Comparison of ENCODE assay signal across 9 cellular contexts in the genomic region with DNA sequence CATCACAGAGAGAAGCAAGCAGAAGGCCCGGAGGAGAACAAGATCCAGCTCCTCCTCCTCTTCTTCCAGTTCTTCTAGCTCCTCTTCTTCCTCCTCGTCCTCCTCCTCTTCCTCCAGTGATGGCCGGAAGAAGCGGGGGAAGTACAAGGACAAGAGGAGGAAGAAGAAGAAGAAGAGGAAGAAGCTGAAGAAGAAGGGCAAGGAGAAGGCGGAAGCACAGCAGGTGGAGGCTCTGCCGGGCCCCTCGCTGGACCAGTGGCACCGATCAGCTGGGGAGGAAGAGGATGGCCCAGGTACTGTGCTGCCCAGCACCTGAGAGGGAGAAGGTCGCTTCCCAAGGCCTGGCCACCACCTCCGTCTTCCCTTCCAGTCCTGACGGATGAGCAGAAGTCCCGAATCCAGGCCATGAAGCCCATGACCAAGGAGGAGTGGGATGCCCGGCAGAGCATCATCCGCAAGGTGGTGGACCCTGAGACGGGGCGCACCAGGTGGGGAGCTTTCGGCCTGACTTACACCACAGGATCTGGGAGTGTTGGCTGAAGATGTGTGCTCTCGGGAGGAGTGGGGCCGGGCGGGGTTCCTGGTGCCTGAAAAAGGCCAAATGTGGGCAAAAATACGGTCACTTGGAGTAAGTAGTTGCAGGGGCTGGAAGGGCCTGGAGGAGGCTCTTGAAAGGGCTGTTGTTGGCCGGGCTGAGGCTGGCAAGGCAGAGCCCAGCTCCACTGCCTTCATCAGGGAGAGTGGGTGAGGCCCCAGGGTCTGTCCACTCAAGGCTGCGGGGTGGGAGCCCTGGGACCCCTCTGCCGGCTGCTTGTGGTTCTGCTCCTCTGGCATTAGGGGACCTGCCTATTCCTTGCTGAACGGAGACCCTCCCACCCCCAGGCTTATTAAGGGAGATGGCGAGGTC. TPM values are rescaled to one million over a fixed set of nuclear protein-coding genes. Genes with fewer than 3 reads are reported as not detected.
DNase-seq lines count a peak whose midpoint lies in the region; ATAC-seq and TF ChIP-seq lines count a peak whose summit lies in the region.
"Had no signal": no experiment of that assay in that cellular context is flagged by ENCODE, and none has a peak within 500 bp of the region (broad histone marks: within the 10 kb centered on the region; RNA-seq: fewer than 3 reads in every experiment).

No MANE protein-coding gene starts in this region.

- CTCF ChIA-PET in activated B cell treated with CpG ODN at 0.5 μM for 24 hours (lab: Charles Lee), result interaction anchor here (0.9 to 1.5 kb wide), 2 partner anchors 61 to 256 kb away, joined by 3 to 5 read pairs; no protein-coding TSS in a partner anchor

- H3K4me3 Mint-ChIP-seq in T-helper 1 cell treated with Interleukin-12 subunit alpha and Interleukin-12 subunit beta and Interleukin-4 antibody, amounts not matched to agents 30 μg/mL and 1 μg/mL, for 36 hours, result peak overlapping the region; percentile 90
- H3K4me3 Mint-ChIP-seq in activated B cell treated with CpG ODN at 0.5 μM for 24 hours, result peak overlapping the region; percentile 88
- peak overlapping the region; percentile 91 to 97 for H3K4me3 Mint-ChIP-seq in stimulated activated naive CD8-positive, alpha-beta T cell treated with anti-CD3 and anti-CD28 coated beads, Interleukin-15, amount 100 ng/mL, for 72 hours

- ATAC-seq in activated B cell treated with CpG ODN at 0.5 μM for 24 hours (ENCODE audit: low read depth) (no peak), HG02610 (IDR thresholded peaks at IDR 0.05; ENCODE audit: unreplicated experiment) (no peak)
- ATAC-seq in stimulated activated naive CD8-positive, alpha-beta T cell treated with anti-CD3 and anti-CD28 coated beads, Interleukin-15, amount 100 ng/mL, for 72 hours, result no peak

- peaks cover 20% of the 10 kb centered on the region for H3K4me1 Mint-ChIP-seq in T-helper 1 cell treated with Interleukin-12 subunit alpha and Interleukin-12 subunit beta and Interleukin-4 antibody, amounts not matched to agents 30 μg/mL and 1 μg/mL, for 36 hours (ENCODE audit: low read depth)
- peaks cover 43% of the 10 kb centered on the region for H3K4me1 Mint-ChIP-seq in activated B cell treated with CpG ODN at 0.5 μM for 24 hours
- peaks cover 69% of the 10 kb centered on the region for H3K4me1 Mint-ChIP-seq in stimulated activated naive CD8-positive, alpha-beta T cell treated with anti-CD3 and anti-CD28 coated beads, Interleukin-15, amount 100 ng/mL, for 72 hours

- no peaks in the 10 kb centered on the region for H3K9me3 Mint-ChIP-seq in T-helper 1 cell treated with Interleukin-12 subunit alpha and Interleukin-12 subunit beta and Interleukin-4 antibody, amounts not matched to agents 30 μg/mL and 1 μg/mL, for 36 hours
- no peaks in the 10 kb centered on the region for H3K9me3 Mint-ChIP-seq in activated B cell treated with CpG ODN at 0.5 μM for 24 hours
- H3K9me3 Mint-ChIP-seq in stimulated activated naive CD8-positive, alpha-beta T cell treated with anti-CD3 and anti-CD28 coated beads, Interleukin-15, amount 100 ng/mL, for 72 hours, result no peaks in the 10 kb centered on the region

- H3K27ac Mint-ChIP-seq in T-helper 1 cell treated with Interleukin-12 subunit alpha and Interleukin-12 subunit beta and Interleukin-4 antibody, amounts not matched to agents 30 μg/mL and 1 μg/mL, for 36 hours, result peak overlapping the region; percentile 81
- peak overlapping the region; percentile 81 for H3K27ac Mint-ChIP-seq in activated B cell treated with CpG ODN at 0.5 μM for 24 hours
- H3K27ac Mint-ChIP-seq in stimulated activated naive CD8-positive, alpha-beta T cell treated with anti-CD3 and anti-CD28 coated beads, Interleukin-15, amount 100 ng/mL, for 72 hours, result peak overlapping the region; percentile 36 to 96

- intact Hi-C loops in activated B cell treated with CpG ODN at 0.5 μM for 24 hours (cut with micrococcal nuclease), result loop anchor here (5.0 kb wide), 1 partner anchor 170 kb away; a partner anchor contains a TSS

- POLR2A ChIA-PET in activated B cell treated with CpG ODN at 0.5 μM for 24 hours (lab: Charles Lee), result interaction anchor here (0.8 to 2.0 kb wide), 7 partner anchors 13 to 256 kb away, joined by 3 to 9 read pairs (median 3); a partner anchor contains a TSS

- TF ChIP-seq CTCF in activated B cell treated with CpG ODN at 0.5 μM for 24 hours (IDR thresholded peaks at IDR 0.05), result no peak

- H3K4me3 ChIP-seq in iPS-11a (ENCODE audit: low read depth, low read length), result peak overlapping the region; percentile 85

- no peaks in the 10 kb centered on the region for H3K27me3 Mint-ChIP-seq in T-helper 1 cell treated with Interleukin-12 subunit alpha and Interleukin-12 subunit beta and Interleukin-4 antibody, amounts not matched to agents 30 μg/mL and 1 μg/mL, for 36 hours (ENCODE audit: low read depth)
- H3K27me3 Mint-ChIP-seq in activated B cell treated with CpG ODN at 0.5 μM for 24 hours, result no peaks in the 10 kb centered on the region
- H3K27me3 Mint-ChIP-seq in stimulated activated naive CD8-positive, alpha-beta T cell treated with anti-CD3 and anti-CD28 coated beads, Interleukin-15, amount 100 ng/mL, for 72 hours, result no peaks in the 10 kb centered on the region

- DNase-seq in T-helper 1 cell (no peak), activated B cell treated with CpG ODN at 0.5 μM for 24 hours (no peak), RKO (ENCODE audit: low spot score) (no peak), NCI-H146 treated with DMSO at 0.1 percent for 48 hours (lab: John Stamatoyannopoulos, UW; ENCODE audit: unreplicated experiment) (no peak)
- no peak for DNase-seq in stimulated activated naive CD8-positive, alpha-beta T cell treated with anti-CD3 and anti-CD28 coated beads, Interleukin-15, amount 100 ng/mL, for 72 hours
- DNase-seq: NCI-H446 treated with DMSO at 0.1 percent for 48 hours had no signal

- peaks cover 14% of the 10 kb centered on the region for H3K36me3 Mint-ChIP-seq in T-helper 1 cell treated with Interleukin-12 subunit alpha and Interleukin-12 subunit beta and Interleukin-4 antibody, amounts not matched to agents 30 μg/mL and 1 μg/mL, for 36 hours (ENCODE audit: low read depth)
- H3K36me3 Mint-ChIP-seq in activated B cell treated with CpG ODN at 0.5 μM for 24 hours (ENCODE audit: low read depth), result peaks cover 26% of the 10 kb centered on the region

RNA-seq across cellular contexts. Expression of a gene that starts 1.4 kb away (rescaled TPM):
- 163 and 178 TPM in 2 replicates for total RNA-seq in activated B cell treated with CpG ODN at 0.5 μM for 24 hours

RNA-seq across cellular contexts. Expression of a gene that starts 6.8 kb away (rescaled TPM):
- total RNA-seq in activated B cell treated with CpG ODN at 0.5 μM for 24 hours, result 21.7 and 22.8 TPM in 2 replicates

RNA-seq across cellular contexts. Expression of a gene that starts 15.6 kb away (rescaled TPM):
- 2.0 and 4.6 TPM in 2 replicates for total RNA-seq in activated B cell treated with CpG ODN at 0.5 μM for 24 hours
